In the genomic region with DNA sequence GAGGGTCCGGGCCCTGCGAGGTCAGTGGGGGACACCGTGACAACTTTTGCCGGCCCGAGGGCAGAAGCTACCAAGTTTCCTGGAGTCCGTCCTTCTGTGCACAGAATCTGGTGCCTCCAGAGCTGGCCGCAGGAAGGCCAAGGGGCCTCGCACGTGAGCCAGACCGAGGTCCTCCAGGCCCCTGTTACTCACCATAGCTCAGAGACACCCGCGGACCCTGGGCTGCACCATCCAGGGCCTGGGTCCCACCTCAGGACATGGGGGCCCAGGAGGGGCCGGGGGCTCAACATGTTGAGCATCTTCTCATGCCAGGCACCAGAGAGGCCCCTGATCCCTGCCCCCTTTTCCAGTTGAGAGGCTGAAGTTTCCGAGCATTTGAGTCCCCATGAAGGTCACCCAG, we compare ENCODE assay signal across 23 cellular contexts.
"Had no signal": no experiment of that assay in that cellular context is flagged by ENCODE, and none has a peak within 500 bp of the region (broad histone marks: within the 10 kb centered on the region; RNA-seq: fewer than 3 reads in every experiment).

No MANE protein-coding gene starts in this region.

- H3K4me3 ChIP-seq: colonic mucosa, coronary artery, dorsolateral prefrontal cortex, esophagus muscularis mucosa, esophagus squamous epithelium, gastrocnemius medialis, gastroesophageal sphincter, heart left ventricle, heart right ventricle had no signal

- H3K36me3 ChIP-seq: colonic mucosa, esophagus muscularis mucosa, esophagus squamous epithelium, gastrocnemius medialis, gastroesophageal sphincter, heart left ventricle, heart right ventricle had no signal

- H3K9me3 ChIP-seq: colonic mucosa, esophagus muscularis mucosa, esophagus squamous epithelium, gastrocnemius medialis, gastroesophageal sphincter, heart left ventricle, heart right ventricle had no signal

- H3K27me3 ChIP-seq: colonic mucosa, foreskin keratinocyte, gastrocnemius medialis had no signal

- H3K27ac ChIP-seq: colonic mucosa, coronary artery, dorsolateral prefrontal cortex, epithelial cell of prostate, esophagus muscularis mucosa, esophagus squamous epithelium, foreskin keratinocyte, gastrocnemius medialis, gastroesophageal sphincter, heart left ventricle, heart right ventricle had no signal

- ATAC-seq: effector memory CD8-positive, alpha-beta T cell; esophagus mucosa; foreskin keratinocyte; gastrocnemius medialis; gastroesophageal sphincter; heart left ventricle; heart right ventricle had no signal

- H3K4me1 ChIP-seq: colonic mucosa, esophagus muscularis mucosa, esophagus squamous epithelium, foreskin keratinocyte, gastrocnemius medialis, gastroesophageal sphincter, heart left ventricle, heart right ventricle had no signal

- DNase-seq: colonic mucosa; cortex of kidney; dermis blood vessel endothelial cell; dorsolateral prefrontal cortex; effector CD4-positive, alpha-beta T cell; effector CD8-positive, alpha-beta T cell; effector memory CD4-positive, alpha-beta T cell; effector memory CD8-positive, alpha-beta T cell; endodermal cell; erythroblast; esophagus squamous epithelium; foreskin fibroblast; foreskin keratinocyte; foreskin melanocyte; gastrocnemius medialis; head of caudate nucleus; heart left ventricle; heart right ventricle had no signal
